Comparison of ENCODE assay signal across 15 cellular contexts in the genomic region with DNA sequence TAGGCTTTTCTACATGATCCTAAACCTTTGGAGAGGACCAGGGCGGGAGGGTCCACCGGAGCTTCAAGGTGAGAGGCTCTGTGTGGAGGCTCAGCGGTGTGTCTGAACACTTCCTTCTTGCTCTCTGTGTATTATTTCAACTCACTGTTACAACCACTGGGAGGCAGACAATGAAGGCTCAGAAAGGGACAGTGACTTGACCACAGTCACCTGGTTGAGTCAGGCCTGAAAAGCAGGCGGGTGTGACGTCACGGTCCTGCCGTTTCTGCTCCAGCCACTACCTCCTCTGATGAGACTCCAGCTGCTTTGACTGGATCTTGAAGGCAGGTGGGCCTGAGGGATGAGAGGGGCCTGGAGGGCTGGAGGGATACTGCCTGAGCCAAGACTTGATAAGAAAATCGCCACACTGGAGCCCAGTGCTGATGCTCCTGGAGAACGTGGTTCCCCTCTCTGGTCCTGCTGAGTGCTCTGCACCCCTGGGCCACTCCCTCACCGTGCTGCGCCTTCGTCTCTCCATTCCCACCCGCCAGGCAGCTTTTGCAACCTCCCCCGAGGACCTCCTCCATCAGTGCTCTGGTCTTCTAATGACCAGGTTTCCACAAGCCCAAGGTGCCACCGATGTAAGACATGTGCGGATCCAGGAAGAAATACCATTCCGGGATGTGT. TPM values are rescaled to one million over a fixed set of nuclear protein-coding genes. Genes with fewer than 3 reads are reported as not detected.
DNase-seq lines count a peak whose midpoint lies in the region; ATAC-seq and TF ChIP-seq lines count a peak whose summit lies in the region.
"Had no signal": no experiment of that assay in that cellular context is flagged by ENCODE, and none has a peak within 500 bp of the region (broad histone marks: within the 10 kb centered on the region; RNA-seq: fewer than 3 reads in every experiment).

No MANE protein-coding gene starts in this region.

- H3K9me3 ChIP-seq in MM.1S (replicated peaks; ENCODE audit: insufficient read depth, low read length) (no peaks in the 10 kb centered on the region), esophagus muscularis mucosa (peaks cover 0 to 8% (median 4%) of the 10 kb centered on the region in 4 donors)

- ATAC-seq in GM18520 (IDR thresholded peaks at IDR 0.05; ENCODE audit: unreplicated experiment) = peak; percentile 87
- peak; percentile 59 for ATAC-seq in GM21717 (IDR thresholded peaks at IDR 0.05; ENCODE audit: unreplicated experiment)

- no peaks in the 10 kb centered on the region for H3K9me2 ChIP-seq in MM.1S (replicated peaks; ENCODE audit: insufficient read depth, low read length)

- no peak overlapping the region for H3K4me2 ChIP-seq in MM.1S (ENCODE audit: low read depth, low read length)

- intact Hi-C loops in esophagus muscularis mucosa (cut with DNase I) = loop anchor here (10.0 kb wide), 1 partner anchor 212 kb away; no protein-coding TSS in a partner anchor

- peak; percentile 14 for DNase-seq in MM.1S
- DNase-seq in epithelial cell of proximal tubule (ENCODE audit: low read depth) = no peak
- DNase-seq in NCI-H2171 (lab: John Stamatoyannopoulos, UW) = no peak
- DNase-seq in esophagus muscularis mucosa (ENCODE audit: extremely low spot score) = no peak
- no peak for DNase-seq in AG08396 (ENCODE audit: low spot score)
- DNase-seq in activated effector memory CD4-positive, alpha-beta T cell treated with Interleukin-2 at 50 U/mL for 16 hours = no peak
- DNase-seq: COR-L47, GM23248, SW 1271 had no signal

- no peaks in the 10 kb centered on the region for H3F3A ChIP-seq in MM.1S (ENCODE audit: insufficient read depth, low read length)

- WGBS in esophagus muscularis mucosa = 89% methylated on average over 12 of the region's 17 CpGs

- H3K4me1 ChIP-seq in MM.1S (ENCODE audit: low read length) (no peaks in the 10 kb centered on the region), esophagus muscularis mucosa (no peaks in the 10 kb centered on the region)

- H3K36me3 ChIP-seq in MM.1S (replicated peaks; ENCODE audit: insufficient read depth, low read length) (no peaks in the 10 kb centered on the region), esophagus muscularis mucosa (no peaks in the 10 kb centered on the region)

- H3K27me3 ChIP-seq in MM.1S (replicated peaks; ENCODE audit: insufficient read depth, low read length) (no peaks in the 10 kb centered on the region), esophagus muscularis mucosa (peaks cover 0 to 7% (median 0%) of the 10 kb centered on the region in 4 donors)

- H3K9ac ChIP-seq in MM.1S (ENCODE audit: low read length) = no peak overlapping the region
- H3K9ac ChIP-seq: GM23248 had no signal

- H2AFZ ChIP-seq in MM.1S (ENCODE audit: low read length) = no peak overlapping the region
- H2AFZ ChIP-seq: GM23248 had no signal

- TF ChIP-seq CTCF in MM.1S (IDR thresholded peaks at IDR 0.05; ENCODE audit: low read length) = no peak
- TF ChIP-seq CTCF in epithelial cell of proximal tubule (conservative IDR thresholded peaks at IDR 0.05; ENCODE audit: low read depth, low read length) = peak; percentile 2
- TF ChIP-seq CTCF in esophagus muscularis mucosa (IDR thresholded peaks at IDR 0.05) = no peak

- no peak for TF ChIP-seq EP300 in esophagus muscularis mucosa (IDR thresholded peaks at IDR 0.05)

- no peaks in the 10 kb centered on the region for H3K79me2 ChIP-seq in MM.1S (ENCODE audit: low read length)

- H3K4me3 ChIP-seq in MM.1S (ENCODE audit: low read length) = no peak overlapping the region
- H3K4me3 ChIP-seq in epithelial cell of proximal tubule (ENCODE audit: low read depth, low read length) = no peak overlapping the region
- H3K4me3 ChIP-seq in esophagus muscularis mucosa = no peak overlapping the region
- H3K4me3 ChIP-seq: GM23248 had no signal

- TF ChIP-seq POLR2A in esophagus muscularis mucosa (IDR thresholded peaks at IDR 0.05; ENCODE audit: low read depth) = no peak

- H3K27ac ChIP-seq in MM.1S (ENCODE audit: low read length) (no peak overlapping the region), esophagus muscularis mucosa (replicated peaks in 1 of 4) (no peak overlapping the region)
- H3K27ac ChIP-seq: GM23248 had no signal

- H4K20me1 ChIP-seq in MM.1S (ENCODE audit: insufficient read depth, low read length) = no peaks in the 10 kb centered on the region

RNA-seq across cellular contexts. Expression of a gene that starts 27.9 kb away (rescaled TPM):
- total RNA-seq in epithelial cell of proximal tubule (not detected in 2 replicates), esophagus muscularis mucosa (not detected)
- total RNA-seq: GM23248, M059J, mucosa of gallbladder, subcutaneous adipose tissue had no signal

RNA-seq across cellular contexts. Expression of a gene that starts 43.1 kb away (rescaled TPM):
- total RNA-seq in epithelial cell of proximal tubule (not detected in 2 replicates), esophagus muscularis mucosa (not detected)
- total RNA-seq: fibroblast of lung, GM23248, mucosa of gallbladder, subcutaneous adipose tissue had no signal
